ENCODE assay signal across 8 cellular contexts in genomic region chr22:20205964-20206708, GRCh38. TPM values are rescaled to one million over a fixed set of nuclear protein-coding genes. Genes with fewer than 3 reads are reported as not detected.
DNase-seq lines count a peak whose midpoint lies in the region; ATAC-seq and TF ChIP-seq lines count a peak whose summit lies in the region.

No MANE protein-coding gene starts in this region.

- H3F3A ChIP-seq in PC-9 (ENCODE audit: insufficient read depth, low read depth): 0 out of 2 replicates have a peak, but pooled peaks cover 2% of the 10 kb centered on the region

- H2BK5ac ChIP-seq in trophoblast cell (ENCODE audit: low read depth, low read length, poor library complexity): no peak overlapping the region

- no peak overlapping the region for H2AK5ac ChIP-seq in trophoblast cell (ENCODE audit: low read length)

- peaks cover 21% of the 10 kb centered on the region for H3K4me1 Mint-ChIP-seq in activated T-cell treated with anti-CD3 and anti-CD28 coated beads, Interleukin-2, amount 50 U/mL, for 4 hours (ENCODE audit: low read depth)

- H3K36me3 ChIP-seq in HCT116 (ENCODE audit: control insufficient read depth in 1 of 2, insufficient read depth in 2 of 2, low read length in 2 of 2) (no peaks in the 10 kb centered on the region), PC-9 (ENCODE audit: low read depth) (no peaks in the 10 kb centered on the region), trophoblast cell (ENCODE audit: control insufficient read depth in 1 of 2, insufficient read depth in 2 of 2, low read length in 2 of 2) (no peaks in the 10 kb centered on the region), upper lobe of right lung (no peaks in the 10 kb centered on the region)

- H3K4me1 ChIP-seq in HCT116 (ENCODE audit: control insufficient read depth in 1 of 2, insufficient read depth in 2 of 2, low read length in 2 of 2) (peaks cover 42 to 73% of the 10 kb centered on the region in 2 experiments), PC-9 (replicated peaks; ENCODE audit: insufficient read depth) (peaks cover 20% of the 10 kb centered on the region), foreskin keratinocyte (peaks cover 5% of the 10 kb centered on the region), trophoblast cell (ENCODE audit: control insufficient read depth in 1 of 2, insufficient read depth in 2 of 2, low read length in 2 of 2) (peaks cover 30 to 36% of the 10 kb centered on the region in 2 experiments), upper lobe of right lung (peaks cover 41% of the 10 kb centered on the region)

- H3K9me3 ChIP-seq in HCT116 (ENCODE audit: control insufficient read depth in 1 of 2, insufficient read depth in 1 of 2, low read depth in 1 of 2, low read length in 2 of 2): no peaks in the 10 kb centered on the region
- H3K9me3 ChIP-seq in PC-9 (ENCODE audit: insufficient read depth, low read depth): no peaks in the 10 kb centered on the region
- H3K9me3 ChIP-seq in trophoblast cell (ENCODE audit: insufficient read depth, low read depth, low read length): no peaks in the 10 kb centered on the region
- no peaks in the 10 kb centered on the region for H3K9me3 ChIP-seq in upper lobe of right lung

- H4K12ac ChIP-seq in trophoblast cell (ENCODE audit: low read depth, low read length): no peak overlapping the region

- no peak overlapping the region for H3K14ac ChIP-seq in trophoblast cell (ENCODE audit: low read length)

- no CpG with 5 or more reads among the region's 12 CpGs for WGBS in trophoblast cell (ENCODE audit: extremely low coverage, insufficient coverage, insufficient read length)

- H3K27me3 Mint-ChIP-seq in activated T-cell treated with anti-CD3 and anti-CD28 coated beads, Interleukin-2, amount 50 U/mL, for 4 hours (ENCODE audit: low read depth): no peaks in the 10 kb centered on the region

- peak overlapping the region; percentile 81 for H3K9ac ChIP-seq in HCT116 (ENCODE audit: low read length)
- no peak overlapping the region for H3K9ac ChIP-seq in trophoblast cell (ENCODE audit: low read length)

- H3K4me2 ChIP-seq in HCT116 (ENCODE audit: low read length): peak overlapping the region; percentile 90
- peak overlapping the region; percentile 90 for H3K4me2 ChIP-seq in PC-9
- H3K4me2 ChIP-seq in trophoblast cell (ENCODE audit: low read length): peak overlapping the region; percentile 3

- H4K20me1 ChIP-seq in HCT116 (ENCODE audit: insufficient read depth): no peaks in the 10 kb centered on the region
- H4K20me1 ChIP-seq in PC-9 (ENCODE audit: insufficient read depth): no peaks in the 10 kb centered on the region

- RAD21 ChIA-PET in HCT116 (lab: Charles Lee; ENCODE audit: low non-redundant PET in 1 of 2, low total read pairs in 2 of 2, uncharacterized antibody in 2 of 2, unreplicated experiment in 2 of 2): no interaction called here

- no peak overlapping the region for H2AFZ ChIP-seq in HCT116 (ENCODE audit: low read depth, low read length, poor library complexity, severe bottlenecking)
- peak overlapping the region; percentile 91 for H2AFZ ChIP-seq in PC-9
- H2AFZ ChIP-seq in trophoblast cell (ENCODE audit: insufficient read depth, low read length, poor library complexity): no peak overlapping the region

- TF ChIP-seq CTCF in HCT116 (IDR thresholded peaks at IDR 0.05 in 2 of 3, conservative IDR thresholded peaks at IDR 0.05 in 1 of 3; ENCODE audit: borderline replicate concordance in 1 of 3, insufficient read depth in 1 of 3, low read depth in 2 of 3, low read length in 2 of 3): 0 out of 6 replicates have a peak, but pooled peaks of 1 of the 3 experiments have one; percentile 6
- TF ChIP-seq CTCF in PC-9 (conservative IDR thresholded peaks at IDR 0.05): no peak
- TF ChIP-seq CTCF in foreskin keratinocyte (conservative IDR thresholded peaks at IDR 0.05): no peak
- no peak for TF ChIP-seq CTCF in upper lobe of right lung (IDR thresholded peaks at IDR 0.05)

- H3K9me3 Mint-ChIP-seq in activated T-cell treated with anti-CD3 and anti-CD28 coated beads, Interleukin-2, amount 50 U/mL, for 4 hours: no peaks in the 10 kb centered on the region

- H2BK12ac ChIP-seq in trophoblast cell (ENCODE audit: low read length): no peak overlapping the region

- no peak overlapping the region for H2BK120ac ChIP-seq in trophoblast cell (ENCODE audit: insufficient read depth, low read length, poor library complexity)

- CTCF ChIA-PET in HCT116 (lab: Charles Lee) (interaction anchor here (1.3 to 1.5 kb wide), 2 partner anchors 20 to 76 kb away, joined by 3 read pairs; no protein-coding TSS in a partner anchor), PC-9 (lab: Charles Lee) (no interaction called here)

- POLR2A ChIA-PET in HCT116 (lab: Charles Lee): no interaction called here
- POLR2A ChIA-PET in PC-9 (lab: Charles Lee; ENCODE audit: unreplicated experiment): interaction anchor here (1.0 kb wide), 1 partner anchor 363 kb away, joined by 6 read pairs; no protein-coding TSS in a partner anchor

- peak overlapping the region; percentile 58 for H4K91ac ChIP-seq in trophoblast cell (ENCODE audit: low read depth, low read length)

- intact Hi-C loops in HCT116 (cut with micrococcal nuclease) (no loop called here), PC-9 (cut with micrococcal nuclease; ENCODE audit: unreplicated experiment) (loop anchor here (5.0 kb wide), 1 partner anchor 346 kb away; no protein-coding TSS in a partner anchor), upper lobe of right lung (cut with DNase I) (no loop called here)

- H3K79me2 ChIP-seq in HCT116 (ENCODE audit: insufficient read depth, low read length): peaks cover 36% of the 10 kb centered on the region
- 0 out of 2 replicates have a peak, but pooled peaks cover 6% of the 10 kb centered on the region for H3K79me2 ChIP-seq in PC-9 (ENCODE audit: low read depth)
- H3K79me2 ChIP-seq in trophoblast cell (ENCODE audit: control insufficient read depth, insufficient read depth, low read length, poor library complexity): no peaks in the 10 kb centered on the region

- H3K18ac ChIP-seq in trophoblast cell (ENCODE audit: low read length): no peak overlapping the region

- H3K79me1 ChIP-seq in trophoblast cell (ENCODE audit: low read length): peaks cover 8% of the 10 kb centered on the region

- peak; percentile 76 for ATAC-seq in HCT116
- peak; percentile 94 to 97 for ATAC-seq in activated T-cell treated with anti-CD3 and anti-CD28 coated beads, Interleukin-2, amount 50 U/mL, for 4 hours
- ATAC-seq in foreskin keratinocyte: peak; percentile 68
- ATAC-seq in upper lobe of right lung: peak; percentile 84
- no peak for ATAC-seq in GM18520 (IDR thresholded peaks at IDR 0.05; ENCODE audit: unreplicated experiment)

- H3K4ac ChIP-seq in trophoblast cell (ENCODE audit: low read depth, low read length): no peak overlapping the region

- BruUV-seq in HCT116 (replicated peaks; lab: Mats Ljungman, UMichigan): no TSS peak
- TSS peak; percentile 69 for BruUV-seq in PC-9 (replicated peaks; lab: Mats Ljungman, UMichigan)

- peak overlapping the region; percentile 43 for H4K8ac ChIP-seq in trophoblast cell (ENCODE audit: low read depth, low read length)

- peak overlapping the region; percentile 93 for H3K4me3 Mint-ChIP-seq in activated T-cell treated with anti-CD3 and anti-CD28 coated beads, Interleukin-2, amount 50 U/mL, for 4 hours

- TF ChIP-seq RAD21 in HCT116 (IDR thresholded peaks at IDR 0.05; ENCODE audit: low read depth): no peak

- H3K9me2 ChIP-seq in HCT116 (ENCODE audit: insufficient read depth) (no peaks in the 10 kb centered on the region), PC-9 (ENCODE audit: insufficient read depth) (no peaks in the 10 kb centered on the region)

- H3K27me3 ChIP-seq in HCT116 (ENCODE audit: insufficient read depth, low read length) (no peaks in the 10 kb centered on the region), PC-9 (ENCODE audit: insufficient read depth, low read depth) (no peaks in the 10 kb centered on the region), foreskin keratinocyte (no peaks in the 10 kb centered on the region), trophoblast cell (ENCODE audit: insufficient read depth, low read length) (no peaks in the 10 kb centered on the region), upper lobe of right lung (no peaks in the 10 kb centered on the region)

- H3K36me3 Mint-ChIP-seq in activated T-cell treated with anti-CD3 and anti-CD28 coated beads, Interleukin-2, amount 50 U/mL, for 4 hours (ENCODE audit: insufficient read depth): peaks cover 2% of the 10 kb centered on the region

- H3K27ac ChIP-seq in HCT116 (ENCODE audit: low read depth, low read length) (peak overlapping the region; percentile 83), PC-9 (peak overlapping the region; percentile 61), foreskin keratinocyte (peak overlapping the region; percentile 87), trophoblast cell (ENCODE audit: low read depth, low read length) (no peak overlapping the region), upper lobe of right lung (peak overlapping the region; percentile 89)

- H3K23ac ChIP-seq in trophoblast cell (ENCODE audit: low read length): no peak overlapping the region

- peak; percentile 64 for DNase-seq in DMS153 treated with DMSO at 0.1 percent for 48 hours (lab: John Stamatoyannopoulos, UW; ENCODE audit: unreplicated experiment)
- peak; percentile 75 for DNase-seq in HCT116 (ENCODE audit: low read depth, low spot score)
- peak; percentile 49 to 54 for DNase-seq in PC-9
- peak; percentile 56 for DNase-seq in activated T-cell treated with anti-CD3 and anti-CD28 coated beads, Interleukin-2, amount 50 U/mL, for 4 hours
- DNase-seq in foreskin keratinocyte: peak; percentile 46 to 69
- peak; percentile 5 to 9 for DNase-seq in trophoblast cell
- peak; percentile 85 for DNase-seq in upper lobe of right lung

- TF ChIP-seq POLR2A in HCT116 (IDR thresholded peaks at IDR 0.05; ENCODE audit: borderline replicate concordance, extremely low read depth, insufficient read depth, insufficient read length): peak; percentile 46

- H3K4me3 ChIP-seq in HCT116 (replicated peaks in 1 of 2; ENCODE audit: low read depth in 1 of 2, low read length in 2 of 2) (peak overlapping the region; percentile 90 to 94), PC-9 (peak overlapping the region; percentile 94), trophoblast cell (ENCODE audit: low read depth, low read length) (no peak overlapping the region), upper lobe of right lung (peak overlapping the region; percentile 74)

TF ChIP-seq in HCT116, 20 proteins besides CTCF, POLR2A, EP300 and RAD21:
- no peak for TF ChIP-seq SIN3A (IDR thresholded peaks at IDR 0.05; ENCODE audit: low read depth)
- peak; percentile 68 for TF ChIP-seq POLR2AphosphoS5 (IDR thresholded peaks at IDR 0.05; ENCODE audit: low read depth, low read length)
TF ChIP-seq in HCT116: peak in this region for 1.

RNA-seq across cellular contexts. Expression of gene CCDC188, which starts 55.3 kb away (rescaled TPM):
- total RNA-seq in HCT116 (2021; ENCODE audit: unreplicated experiment) (not detected), PC-9 (2021) (not detected in 2 replicates), foreskin keratinocyte (not detected in 2 replicates), upper lobe of right lung (1.6 TPM)
- 0.24 and 0.26 TPM in 2 replicates for polyA plus RNA-seq in HCT116 (2012)
- total RNA-seq in activated T-cell treated with anti-CD3 and anti-CD28 coated beads, Interleukin-2, amount 50 U/mL, for 4 hours: not detected
- not detected in 2 replicates for polyA plus RNA-seq in foreskin keratinocyte
- not detected in 2 replicates for polyA plus RNA-seq in trophoblast cell (2013)

Comparison
In these comparisons a context has a peak if more than half of its experiments do, and no peak if none do; other contexts are left out.
1. DNase-seq: peak in every context shown above with its lines; median percentile 85 in upper lobe of right lung; 75 in HCT116; 64 in DMS153 treated with DMSO at 0.1 percent for 48 hours; 58 in foreskin keratinocyte; 56 in activated T-cell treated with anti-CD3 and anti-CD28 coated beads, Interleukin-2, amount 50 U/mL, for 4 hours; 52 in PC-9; 7 in trophoblast cell.
2. H3K4me2 ChIP-seq: peak in every context shown above with its lines; median percentile 90 in HCT116; 90 in PC-9; 3 in trophoblast cell.